In the genomic region with DNA sequence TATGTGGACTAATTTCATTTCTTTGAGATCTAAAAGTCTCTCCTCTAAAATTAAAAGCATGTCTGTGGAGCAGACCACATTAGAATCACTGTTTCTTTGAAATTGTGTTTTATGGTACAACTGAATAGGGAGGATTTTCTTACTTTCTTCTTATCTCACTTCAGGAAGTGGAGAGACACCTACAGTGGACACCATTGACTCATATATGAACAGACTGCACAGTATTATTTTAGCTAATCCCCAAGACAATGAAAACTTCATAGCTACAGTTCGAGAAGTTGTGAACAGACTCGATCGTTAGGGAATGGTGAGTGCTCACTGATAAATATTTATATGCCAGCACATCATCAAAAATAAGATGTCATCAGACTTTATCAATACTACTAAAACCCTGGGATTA, we compare ENCODE assay signal across 14 cellular contexts. TPM values are rescaled to one million over a fixed set of nuclear protein-coding genes. Genes with fewer than 3 reads are reported as not detected.
DNase-seq lines count a peak whose midpoint lies in the region; ATAC-seq, FAIRE-seq and TF ChIP-seq lines count a peak whose summit lies in the region.
"Had no signal": no experiment of that assay in that cellular context is flagged by ENCODE, and none has a peak within 500 bp of the region (broad histone marks: within the 10 kb centered on the region; RNA-seq: fewer than 3 reads in every experiment).

No MANE protein-coding gene starts in this region.

- H3K36me3 Mint-ChIP-seq in activated CD4-positive, alpha-beta T cell treated with anti-CD3 and anti-CD28 coated beads for 36 hours (ENCODE audit: low read depth), result peaks cover 30% of the 10 kb centered on the region
- H3K36me3 Mint-ChIP-seq in CD8-positive, alpha-beta T cell, result peaks cover 82% of the 10 kb centered on the region
- peaks cover 30% of the 10 kb centered on the region for H3K36me3 Mint-ChIP-seq in activated T-helper 1 cell treated with anti-CD3 and anti-CD28 coated beads, Interleukin-12 subunit alpha, Interleukin-12 subunit beta, Interleukin-2, Interleukin-4 antibody, amounts not matched to agents 30 ng/mL and 10 ng/mL and 1 ng/mL, durations not matched to agents 14 hours and 24 hours and 36 hours (ENCODE audit: low read depth)

- peak; percentile 36 for ATAC-seq in activated CD4-positive, alpha-beta T cell treated with anti-CD3 and anti-CD28 coated beads for 36 hours
- ATAC-seq in CD8-positive, alpha-beta T cell, result no peak
- peak; percentile 60 for ATAC-seq in esophagus mucosa

- POLR2A ChIA-PET in activated CD4-positive, alpha-beta T cell treated with anti-CD3 and anti-CD28 coated beads for 36 hours (lab: Charles Lee), result no interaction called here
- POLR2A ChIA-PET in CD8-positive, alpha-beta T cell (lab: Charles Lee), result no interaction called here

- H3K9me3 ChIP-seq in CD8-positive, alpha-beta T cell (ENCODE audit: low read length), result no peaks in the 10 kb centered on the region
- H3K9me3 ChIP-seq: BLaER1, HAP-1 had no signal

- H3K9me3 Mint-ChIP-seq in activated CD4-positive, alpha-beta T cell treated with anti-CD3 and anti-CD28 coated beads for 36 hours (ENCODE audit: low read depth), result no peaks in the 10 kb centered on the region
- H3K9me3 Mint-ChIP-seq in CD8-positive, alpha-beta T cell, result no peaks in the 10 kb centered on the region
- no peaks in the 10 kb centered on the region for H3K9me3 Mint-ChIP-seq in activated T-helper 1 cell treated with anti-CD3 and anti-CD28 coated beads, Interleukin-12 subunit alpha, Interleukin-12 subunit beta, Interleukin-2, Interleukin-4 antibody, amounts not matched to agents 30 ng/mL and 10 ng/mL and 1 ng/mL, durations not matched to agents 14 hours and 24 hours and 36 hours

- CTCF ChIA-PET in activated CD4-positive, alpha-beta T cell treated with anti-CD3 and anti-CD28 coated beads for 36 hours (lab: Charles Lee), result interaction anchor here (0.7 to 3.0 kb wide), 5 partner anchors 9 to 292 kb away, joined by 3 to 8 read pairs (median 5); no protein-coding TSS in a partner anchor
- CTCF ChIA-PET in CD8-positive, alpha-beta T cell (lab: Charles Lee), result interaction anchor here (0.6 to 2.0 kb wide), 5 partner anchors 10 to 1153 kb away, joined by 3 to 8 read pairs (median 3); no protein-coding TSS in a partner anchor

- H3K27ac ChIP-seq in CD8-positive, alpha-beta T cell (ENCODE audit: low read depth, low read length), result no peak overlapping the region
- H3K27ac ChIP-seq: BLaER1 had no signal

- peaks cover 5% of the 10 kb centered on the region for H3K4me1 Mint-ChIP-seq in activated CD4-positive, alpha-beta T cell treated with anti-CD3 and anti-CD28 coated beads for 36 hours
- peaks cover 2% of the 10 kb centered on the region for H3K4me1 Mint-ChIP-seq in CD8-positive, alpha-beta T cell (ENCODE audit: low read depth)
- peaks cover 10% of the 10 kb centered on the region for H3K4me1 Mint-ChIP-seq in activated T-helper 1 cell treated with anti-CD3 and anti-CD28 coated beads, Interleukin-12 subunit alpha, Interleukin-12 subunit beta, Interleukin-2, Interleukin-4 antibody, amounts not matched to agents 30 ng/mL and 10 ng/mL and 1 ng/mL, durations not matched to agents 14 hours and 24 hours and 36 hours (ENCODE audit: low read depth)

- FAIRE-seq in RCC 7860 (lab: Jason Lieb, UNC), result no peak
- FAIRE-seq: H1 had no signal

- H3K4me3 ChIP-seq in CD8-positive, alpha-beta T cell (ENCODE audit: low read depth, low read length), result no peak overlapping the region
- H3K4me3 ChIP-seq: BLaER1, HAP-1 had no signal

- peaks cover 31% of the 10 kb centered on the region for H3K36me3 ChIP-seq in CD8-positive, alpha-beta T cell (ENCODE audit: insufficient read depth, low read length)

- TF ChIP-seq CTCF in CD8-positive, alpha-beta T cell (IDR thresholded peaks at IDR 0.05), result no peak

- no peak overlapping the region for H3K4me3 Mint-ChIP-seq in activated CD4-positive, alpha-beta T cell treated with anti-CD3 and anti-CD28 coated beads for 36 hours
- no peak overlapping the region for H3K4me3 Mint-ChIP-seq in CD8-positive, alpha-beta T cell
- no peak overlapping the region for H3K4me3 Mint-ChIP-seq in activated T-helper 1 cell treated with anti-CD3 and anti-CD28 coated beads, Interleukin-12 subunit alpha, Interleukin-12 subunit beta, Interleukin-2, Interleukin-4 antibody, amounts not matched to agents 30 ng/mL and 10 ng/mL and 1 ng/mL, durations not matched to agents 14 hours and 24 hours and 36 hours

- H3K27ac Mint-ChIP-seq in activated CD4-positive, alpha-beta T cell treated with anti-CD3 and anti-CD28 coated beads for 36 hours, result no peak overlapping the region
- H3K27ac Mint-ChIP-seq in CD8-positive, alpha-beta T cell, result peak overlapping the region; percentile 33
- H3K27ac Mint-ChIP-seq in activated T-helper 1 cell treated with anti-CD3 and anti-CD28 coated beads, Interleukin-12 subunit alpha, Interleukin-12 subunit beta, Interleukin-2, Interleukin-4 antibody, amounts not matched to agents 30 ng/mL and 10 ng/mL and 1 ng/mL, durations not matched to agents 14 hours and 24 hours and 36 hours, result peak overlapping the region; percentile 4

- no peaks in the 10 kb centered on the region for H3K27me3 ChIP-seq in CD8-positive, alpha-beta T cell (ENCODE audit: insufficient read depth, low read length)
- H3K27me3 ChIP-seq: BLaER1 had no signal

- DNase-seq in activated CD4-positive, alpha-beta T cell treated with anti-CD3 and anti-CD28 coated beads for 36 hours, result no peak
- no peak for DNase-seq in activated CD4-positive, alpha-beta T cell treated with anti-CD3 and anti-CD28 coated beads, Interleukin-2, amount 50 U/mL, for 4 hours
- DNase-seq in CD8-positive, alpha-beta T cell, result no peak
- DNase-seq in activated T-helper 1 cell treated with anti-CD3 and anti-CD28 coated beads, Interleukin-12 subunit alpha, Interleukin-12 subunit beta, Interleukin-2, Interleukin-4 antibody, amounts not matched to agents 30 ng/mL and 10 ng/mL and 1 ng/mL, durations not matched to agents 14 hours and 24 hours and 36 hours (ENCODE audit: low spot score), result no peak
- DNase-seq in NCI-H2196 (lab: John Stamatoyannopoulos, UW; ENCODE audit: unreplicated experiment) (no peak), RCC 7860 (ENCODE audit: low spot score) (no peak)
- DNase-seq: 8988T, AML-193, DMS53, GF-D8 had no signal

- no peaks in the 10 kb centered on the region for H3K4me1 ChIP-seq in CD8-positive, alpha-beta T cell (ENCODE audit: insufficient read depth, low read length)
- H3K4me1 ChIP-seq: BLaER1 had no signal

- intact Hi-C loops in activated CD4-positive, alpha-beta T cell treated with anti-CD3 and anti-CD28 coated beads for 36 hours (cut with DNase I, micrococcal nuclease), result no loop called here
- intact Hi-C loops in CD8-positive, alpha-beta T cell (cut with DNase I, micrococcal nuclease), result no loop called here
- intact Hi-C loops in activated T-helper 1 cell treated with anti-CD3 and anti-CD28 coated beads, Interleukin-12 subunit alpha, Interleukin-12 subunit beta, Interleukin-2, Interleukin-4 antibody, amounts not matched to agents 30 ng/mL and 10 ng/mL and 1 ng/mL, durations not matched to agents 14 hours and 24 hours and 36 hours (cut with micrococcal nuclease), result no loop called here

- H3K27me3 Mint-ChIP-seq in activated CD4-positive, alpha-beta T cell treated with anti-CD3 and anti-CD28 coated beads for 36 hours, result no peaks in the 10 kb centered on the region
- H3K27me3 Mint-ChIP-seq in CD8-positive, alpha-beta T cell (ENCODE audit: low read depth), result no peaks in the 10 kb centered on the region
- H3K27me3 Mint-ChIP-seq in activated T-helper 1 cell treated with anti-CD3 and anti-CD28 coated beads, Interleukin-12 subunit alpha, Interleukin-12 subunit beta, Interleukin-2, Interleukin-4 antibody, amounts not matched to agents 30 ng/mL and 10 ng/mL and 1 ng/mL, durations not matched to agents 14 hours and 24 hours and 36 hours (ENCODE audit: insufficient read depth), result no peaks in the 10 kb centered on the region

RNA-seq across cellular contexts. Expression of a gene that starts 58.3 kb away (rescaled TPM):
- total RNA-seq in activated CD4-positive, alpha-beta T cell treated with anti-CD3 and anti-CD28 coated beads for 36 hours, result 10 to 100 TPM; 45.9 to 59.1 TPM
- 10 to 100 TPM; 20.6 to 23.4 TPM for total RNA-seq in CD8-positive, alpha-beta T cell
- total RNA-seq in activated T-helper 1 cell treated with anti-CD3 and anti-CD28 coated beads, Interleukin-12 subunit alpha, Interleukin-12 subunit beta, Interleukin-2, Interleukin-4 antibody, amounts not matched to agents 30 ng/mL and 10 ng/mL and 1 ng/mL, durations not matched to agents 14 hours and 24 hours and 36 hours, result 42.5 and 46.5 TPM in 2 replicates
- 12.6 TPM for total RNA-seq in esophagus mucosa

RNA-seq across cellular contexts. Expression of a gene that starts 59.1 kb away (rescaled TPM):
- 10 to 100 TPM; 26.5 to 27.0 TPM for total RNA-seq in activated CD4-positive, alpha-beta T cell treated with anti-CD3 and anti-CD28 coated beads for 36 hours
- 10 to 100 TPM; 12.4 to 15.7 TPM for total RNA-seq in CD8-positive, alpha-beta T cell
- total RNA-seq in activated T-helper 1 cell treated with anti-CD3 and anti-CD28 coated beads, Interleukin-12 subunit alpha, Interleukin-12 subunit beta, Interleukin-2, Interleukin-4 antibody, amounts not matched to agents 30 ng/mL and 10 ng/mL and 1 ng/mL, durations not matched to agents 14 hours and 24 hours and 36 hours, result 24.3 and 27.0 TPM in 2 replicates
- total RNA-seq in esophagus mucosa, result 10.5 TPM
